8 cellular contexts compared by ENCODE assay signal in genomic region chr15:75069301-75069925, GRCh38. TPM values are rescaled to one million over a fixed set of nuclear protein-coding genes. Genes with fewer than 3 reads are reported as not detected.
A peak's percentile ranks its signal among the peaks of the same experiment; 100 is the strongest.
DNase-seq lines count a peak whose midpoint lies in the region; ATAC-seq, FAIRE-seq and TF ChIP-seq lines count a peak whose summit lies in the region.

No MANE protein-coding gene starts in this region.

- peak; percentile 90 to 91; a peak in 3 of 4 replicates for TF ChIP-seq EP300 in GM12878 (IDR thresholded peaks at IDR 0.05; ENCODE audit: borderline replicate concordance in 1 of 2, control insufficient read depth in 1 of 2, low read depth in 2 of 2, low read length in 2 of 2)

- in situ Hi-C loops in GM12878 (cut with MboI), result no loop called here
- in situ Hi-C loops in ACHN (cut with HindIII; ENCODE audit: low pct_ligation_motif_present, low pct_unique_long_range_greater_than_20kb, low sequenced_read_pairs), result no loop called here

- peak overlapping the region; percentile 48 for H3K9ac ChIP-seq in GM12878 (ENCODE audit: control insufficient read depth, insufficient read depth, low read length)

- DNase-seq in GM12892 (ENCODE audit: insufficient read length), result peak; percentile 48
- peak; percentile 87 for DNase-seq in GM12878 (ENCODE audit: low read depth, low spot score)
- DNase-seq in GF-D8 (lab: John Stamatoyannopoulos, UW), result no peak
- DNase-seq in ACHN, result no peak
- DNase-seq in HTR-8/SVneo (ENCODE audit: insufficient read length, low spot score), result no peak
- DNase-seq in dermis blood vessel endothelial cell, result no peak

- peak; percentile 74 for TF ChIP-seq POLR2A in GM12892 (IDR thresholded peaks at IDR 0.05; ENCODE audit: low read depth, low read length)
- peak; percentile 65 for TF ChIP-seq POLR2A in GM12878 (IDR thresholded peaks at IDR 0.05; ENCODE audit: low read depth, low read length)

- peaks cover 58% of the 10 kb centered on the region for H3K4me1 ChIP-seq in GM12878 (ENCODE audit: control insufficient read depth, insufficient read depth, low read length)

- FAIRE-seq in GM12892 (lab: Jason Lieb, UNC) (peak; percentile 97), GM12878 (lab: Jason Lieb, UNC) (peak; percentile 95), HTR-8/SVneo (lab: Jason Lieb, UNC) (no peak)

- no peaks in the 10 kb centered on the region; a peak in 1 of 4 replicates for H3K36me3 ChIP-seq in GM12878 (ENCODE audit: control insufficient read depth in 2 of 2, insufficient read depth in 2 of 2, low read length in 1 of 2)

- SMC1A ChIA-PET in GM12878 (lab: Charles Lee; ENCODE audit: uncharacterized antibody, unreplicated experiment), result interaction anchor here (0.7 to 6.3 kb wide), 12 partner anchors 10 to 135 kb away, joined by 3 to 42 read pairs (median 6); partner anchors contain the start of gene C15orf39

- no peaks in the 10 kb centered on the region; the same call in 2 of the 3 replicates for H3K9me3 ChIP-seq in GM12878 (replicated peaks; ENCODE audit: control insufficient read depth, insufficient read depth, low read length)

- no TSS peak for BruUV-seq in GM12878 (replicated peaks; lab: Mats Ljungman, UMichigan)

- H3K27me3 ChIP-seq in GM12878 (replicated peaks in 1 of 2; ENCODE audit: control insufficient read depth in 2 of 2, insufficient read depth in 2 of 2, low read length in 1 of 2), result no peaks in the 10 kb centered on the region

- no peak overlapping the region for H3K4me3 ChIP-seq in GM12878

- H2AFZ ChIP-seq in GM12878 (ENCODE audit: control insufficient read depth, low read depth, low read length), result no peak overlapping the region

- peak overlapping the region; percentile 89 for H3K27ac ChIP-seq in GM12878 (ENCODE audit: control insufficient read depth, insufficient read depth)

- peak overlapping the region; percentile 53 for H3K4me2 ChIP-seq in GM12878 (ENCODE audit: control insufficient read depth, insufficient read depth)

- no peak; the same call in 1 of the 2 replicates for TF ChIP-seq RAD21 in GM12878 (IDR thresholded peaks at IDR 0.05; ENCODE audit: insufficient read depth, low read depth, low read length)

- ATAC-seq in GM19463 (IDR thresholded peaks at IDR 0.05; ENCODE audit: unreplicated experiment), result peak; percentile 85
- peak; percentile 72 for ATAC-seq in HG03280 (IDR thresholded peaks at IDR 0.05; ENCODE audit: unreplicated experiment)
- peak; percentile 92 for ATAC-seq in GM12878

- intact Hi-C loops in GM12878 (cut with micrococcal nuclease; ENCODE audit: unreplicated experiment), result loop anchor here (1.0 to 5.0 kb wide), 3 partner anchors 25 to 43 kb away; no protein-coding TSS in a partner anchor

- RAD21 ChIA-PET in GM12878 (lab: Charles Lee; ENCODE audit: unreplicated experiment), result interaction anchor here (1.1 to 4.4 kb wide), 5 partner anchors 22 to 131 kb away, joined by 3 to 44 read pairs (median 4); partner anchors contain the start of gene C15orf39

- POLR2A ChIA-PET in GM12878 (lab: Charles Lee), result interaction anchor here (0.7 to 6.8 kb wide), 7 partner anchors 24 to 135 kb away, joined by 3 to 55 read pairs (median 4); partner anchors contain the start of gene C15orf39

- CTCF ChIA-PET in GM12878 (lab: Yijun Ruan, JAX), result interaction anchor here (0.7 to 1.5 kb wide), 4 partner anchors 16 to 282 kb away, joined by 3 to 8 read pairs (median 3); partner anchors contain the start of gene C15orf39

- 1% methylated on average over 8 of the region's 8 CpGs for WGBS in GM12878 (ENCODE audit: insufficient coverage, insufficient replicate concordance, low lambda C conversion rate, missing lambda C conversion rate)

- TF ChIP-seq CTCF in GM12878 (IDR thresholded peaks at IDR 0.05 in 2 of 3, conservative IDR thresholded peaks at IDR 0.05 in 1 of 3; ENCODE audit: control insufficient read depth in 2 of 3, extremely low read depth in 1 of 3, insufficient read depth in 1 of 3, low read depth in 3 of 3, low read length in 3 of 3), result no peak

- no peaks in the 10 kb centered on the region for H3K79me2 ChIP-seq in GM12878 (ENCODE audit: control insufficient read depth, insufficient read depth, low read length)

- H4K20me1 ChIP-seq in GM12878 (ENCODE audit: control insufficient read depth, insufficient read depth), result no peaks in the 10 kb centered on the region

TF ChIP-seq in GM12878, 131 proteins besides CTCF, POLR2A, EP300 and RAD21 (continues in another document):
- TF ChIP-seq JUNB (IDR thresholded peaks at IDR 0.05) (peak; percentile 33; the same call in 1 of the 2 replicates), CEBPB (IDR thresholded peaks at IDR 0.05; ENCODE audit: borderline replicate concordance in 1 of 2, low read depth in 2 of 2, low read length in 2 of 2) (no peak), ETV6 (conservative IDR thresholded peaks at IDR 0.05 in 1 of 2, IDR thresholded peaks at IDR 0.05 in 1 of 2; ENCODE audit: borderline replicate concordance in 1 of 2, low read depth in 1 of 2) (peak in 1 of 2 experiments; percentile 92; a peak in 2 of 4 replicates), RCOR1 (conservative IDR thresholded peaks at IDR 0.05; ENCODE audit: low read depth, low read length) (no peak), TAF1 (IDR thresholded peaks at IDR 0.05; ENCODE audit: borderline replicate concordance, low read depth, low read length) (peak; percentile 53; the same call in 1 of the 2 replicates), MEF2B (IDR thresholded peaks at IDR 0.05; ENCODE audit: partially characterized antibody, poor library complexity, severe bottlenecking) (peak; percentile 72), MTA3 (IDR thresholded peaks at IDR 0.05; ENCODE audit: borderline replicate concordance, low read length) (no peak; the same call in 1 of the 2 replicates), BHLHE40 (IDR thresholded peaks at IDR 0.05; ENCODE audit: borderline replicate concordance in 1 of 2, low read depth in 2 of 2, low read length in 1 of 2) (peak; percentile 69 to 78; a peak in 3 of 4 replicates), RB1 (IDR thresholded peaks at IDR 0.05; ENCODE audit: borderline replicate concordance) (no peak), STAT1 (conservative IDR thresholded peaks at IDR 0.05) (no peak), BCL11A (IDR thresholded peaks at IDR 0.05; ENCODE audit: low read depth, low read length) (peak; percentile 79), MYB (IDR thresholded peaks at IDR 0.05; ENCODE audit: borderline replicate concordance, low read depth, low read length) (peak; percentile 84; the same call in 1 of the 2 replicates), YY1 (IDR thresholded peaks at IDR 0.05; ENCODE audit: low read depth, low read length) (peak; percentile 89), ZNF592 (IDR thresholded peaks at IDR 0.05) (peak; percentile 7; the same call in 1 of the 2 replicates), TCF7 (IDR thresholded peaks at IDR 0.05; ENCODE audit: borderline replicate concordance) (0 out of 2 replicates have a peak, but pooled peaks have one; percentile 29), NR2F1 (conservative IDR thresholded peaks at IDR 0.05) (peak; percentile 23; the same call in 1 of the 2 replicates), PML (IDR thresholded peaks at IDR 0.05; ENCODE audit: low read length) (no peak)

RNA-seq across cellular contexts. Expression of gene PPCDC, which starts 46.0 kb away (rescaled TPM):
- 18.0 TPM for polyA plus RNA-seq in GM12892 (2012; ENCODE audit: missing spikeins)
- 112 and 121 TPM in 2 replicates for total RNA-seq in GM12878 (2013; cell fraction: nucleolus; rRNA removed)
- total RNA-seq in GM12878 (2014; rRNA removed), result 42.7 and 45.0 TPM in 2 replicates
- 29.4 and 32.5 TPM in 2 replicates for total RNA-seq in GM12878 (2014; rRNA removed; fragmentation: Illumina TruSeq; extraction: Trizol)
- total RNA-seq in GM12878 (2021), result 40.2 and 43.3 TPM in 2 replicates
- 25.0 TPM for polyA plus RNA-seq in GM12878 (2011; ENCODE audit: low read depth)
- polyA plus RNA-seq in GM12878 (2011; rRNA removed), result 27.9 and 44.7 TPM in 2 replicates
- 61.6 and 76.5 TPM in 2 replicates for polyA plus RNA-seq in GM12878 (2011; cell fraction: cytosol; rRNA removed)
- polyA plus RNA-seq in GM12878 (2011; cell fraction: nucleus; rRNA removed), result 83.3 and 92.0 TPM in 2 replicates
- 27.6 and 38.4 TPM in 2 replicates for polyA plus RNA-seq in GM12878 (2012)
- polyA plus RNA-seq in GM12878 (2014; fragmentation: Illumina TruSeq; extraction: Trizol), result 32.9 and 35.7 TPM in 2 replicates
- polyA plus RNA-seq in GM12878 (2014; fragmentation: Nextera tagmentation; extraction: Ambion mirVana), result 100 to 1,000 TPM in 1 of 2 experiments, 10 to 100 TPM in 1; 92.0 to 135 TPM
- polyA plus RNA-seq in GM12878 (2014; rRNA removed), result 68.2 and 69.9 TPM in 2 replicates
- polyA plus RNA-seq in GM12878 (2016; fragmentation: Nextera tagmentation; extraction: Ambion mirVana), result 10 to 100 TPM; 65.4 to 67.9 TPM
- 37.2 and 70.2 TPM in 2 replicates for polyA minus RNA-seq in GM12878 (2011; rRNA and poly(A)+ RNA removed)
- polyA minus RNA-seq in GM12878 (2011; cell fraction: cytosol; rRNA and poly(A)+ RNA removed), result 8.8 and 18.7 TPM in 2 replicates
- 51.0 and 104 TPM in 2 replicates for polyA minus RNA-seq in GM12878 (2011; cell fraction: nucleus; rRNA and poly(A)+ RNA removed)
- total RNA-seq in dermis blood vessel endothelial cell, result 14.0 and 14.5 TPM in 2 replicates

Comparison
In these comparisons a context has a peak if more than half of its experiments do, and no peak if none do; other contexts are left out.
1. DNase-seq: peak in GM12892 (single experiment) and GM12878 (single experiment); none in GF-D8 (single experiment), ACHN (single experiment), HTR-8/SVneo (single experiment) and dermis blood vessel endothelial cell (single experiment).
2. Peak in every context shown above with its lines, with median percentiles within 50 percentile points of each other: ATAC-seq.